ENCODE assay signal across 1 cellular context in genomic region chr16:81445143-81445922, GRCh38.
TF ChIP-seq lines count a peak whose summit lies in the region.

No MANE protein-coding gene starts in this region.

TF ChIP-seq in GM12878, 131 proteins besides CTCF, POLR2A, EP300 and RAD21 (continued from another document):
- TF ChIP-seq WRNIP1 (IDR thresholded peaks at IDR 0.05; ENCODE audit: borderline replicate concordance, low read depth, low read length), result no peak
- TF ChIP-seq MLLT1 (IDR thresholded peaks at IDR 0.05), result 0 out of 2 replicates have a peak, but pooled peaks have one; percentile 22
- TF ChIP-seq PAX5 (IDR thresholded peaks at IDR 0.05; ENCODE audit: borderline replicate concordance, low read depth, low read length), result 0 out of 2 replicates have a peak, but pooled peaks have one; percentile 30
- TF ChIP-seq ZZZ3 (IDR thresholded peaks at IDR 0.05; ENCODE audit: control insufficient read depth, insufficient read length, low read depth), result no peak
